ENCODE assay signal across 13 cellular contexts in genomic region chr18:2312440-2312839, GRCh38.
DNase-seq lines count a peak whose midpoint lies in the region; ATAC-seq and TF ChIP-seq lines count a peak whose summit lies in the region.
"Had no signal": no experiment of that assay in that cellular context is flagged by ENCODE, and none has a peak within 500 bp of the region (broad histone marks: within the 10 kb centered on the region; RNA-seq: fewer than 3 reads in every experiment).

No MANE protein-coding gene starts in this region.

- no peak overlapping the region for H3K9ac ChIP-seq in BLaER1

- peak overlapping the region; percentile 22; the same call in 1 of the 2 replicates for H3K4me2 ChIP-seq in BLaER1

- no peak for TF ChIP-seq CTCF in thyroid gland (IDR thresholded peaks at IDR 0.05)

- intact Hi-C loops in aorta (cut with DNase I) (no loop called here), Right ventricle myocardium superior (cut with DNase I) (no loop called here), thyroid gland (cut with DNase I) (no loop called here)

- no peak for DNase-seq in activated CD8-positive, alpha-beta memory T cell treated with anti-CD3 and anti-CD28 coated beads, Interleukin-2, amount 50 U/mL, for 48 hours
- no peak for DNase-seq in aorta
- DNase-seq in Right ventricle myocardium superior = no peak
- DNase-seq in thyroid gland = no peak
- DNase-seq: 8988T; activated CD4-positive, alpha-beta T cell treated with anti-CD3 and anti-CD28 coated beads for 48 hours; activated naive CD4-positive, alpha-beta T cell; stimulated activated naive B cell treated with anti-CD40 and anti-IgM and Interleukin-4, amounts not matched to agents 10 μg/mL and 1 μg/mL and 100 μg/mL, for 72 hours had no signal

- H4K20me1 ChIP-seq in BLaER1 = no peaks in the 10 kb centered on the region

- H3K4me3 ChIP-seq in BLaER1 (no peak overlapping the region), aorta (ENCODE audit: low read length in 2 of 2) (no peak overlapping the region), thyroid gland (replicated peaks in 1 of 3) (no peak overlapping the region)
- H3K4me3 ChIP-seq: cardiac muscle cell had no signal

- no peaks in the 10 kb centered on the region; the same call in 1 of the 2 replicates for H3K9me3 ChIP-seq in BLaER1
- no peaks in the 10 kb centered on the region for H3K9me3 ChIP-seq in aorta (ENCODE audit: control insufficient read depth, low read length)
- no peaks in the 10 kb centered on the region for H3K9me3 ChIP-seq in thyroid gland

- H3K27ac ChIP-seq in BLaER1 (no peak overlapping the region), aorta (ENCODE audit: low read depth in 1 of 2, low read length in 2 of 2) (no peak overlapping the region), thyroid gland (no peak overlapping the region)
- H3K27ac ChIP-seq: cardiac muscle cell had no signal

- ATAC-seq in GM19324 (IDR thresholded peaks at IDR 0.05; ENCODE audit: low FRiP score, unreplicated experiment) = peak; percentile 88
- ATAC-seq in HG02763 (IDR thresholded peaks at IDR 0.05; ENCODE audit: unreplicated experiment) = peak; percentile 63
- ATAC-seq in HG03565 (IDR thresholded peaks at IDR 0.05; ENCODE audit: unreplicated experiment) = peak; percentile 85
- no peak for ATAC-seq in aorta (ENCODE audit: low FRiP score)
- no peak for ATAC-seq in Right ventricle myocardium superior (ENCODE audit: poor library complexity)

- H3K27me3 ChIP-seq in BLaER1 (no peaks in the 10 kb centered on the region), aorta (ENCODE audit: control insufficient read depth in 1 of 2, insufficient read depth in 2 of 2, low read length in 1 of 2) (no peaks in the 10 kb centered on the region), thyroid gland (no peaks in the 10 kb centered on the region)
- H3K27me3 ChIP-seq: cardiac muscle cell had no signal

- 75% methylated on average over 4 of the region's 4 CpGs for WGBS in aorta, 2 donors
- 77 to 82% methylated on average over 4 of the region's 4 CpGs for WGBS in thyroid gland, 2 donors

- H3K36me3 ChIP-seq in BLaER1 = no peaks in the 10 kb centered on the region
- H3K36me3 ChIP-seq in aorta (ENCODE audit: control insufficient read depth in 1 of 2, insufficient read depth in 2 of 2, low read length in 1 of 2) = no peaks in the 10 kb centered on the region
- H3K36me3 ChIP-seq in thyroid gland = no peaks in the 10 kb centered on the region
- H3K36me3 ChIP-seq: cardiac muscle cell had no signal

- H3K4me1 ChIP-seq in BLaER1 = peaks cover 10% of the 10 kb centered on the region
- no peaks in the 10 kb centered on the region for H3K4me1 ChIP-seq in aorta (ENCODE audit: control insufficient read depth in 1 of 2, insufficient read depth in 2 of 2, low read length in 2 of 2)
- no peaks in the 10 kb centered on the region for H3K4me1 ChIP-seq in thyroid gland

- no peak for TF ChIP-seq POLR2A in thyroid gland (IDR thresholded peaks at IDR 0.05)

Comparison
In these comparisons a context has a peak if more than half of its experiments do, and no peak if none do; other contexts are left out.
1. ATAC-seq: peak in GM19324 (single experiment), HG02763 (single experiment) and HG03565 (single experiment); none in aorta (single experiment) and Right ventricle myocardium superior (single experiment).